In genomic region chr10:79179404-79180309, GRCh38 we compare ENCODE assay signal across 2 cellular contexts.
A peak's percentile ranks its signal among the peaks of the same experiment; 100 is the strongest.
TF ChIP-seq lines count a peak whose summit lies in the region.

No MANE protein-coding gene starts in this region.

TF ChIP-seq in HepG2, 621 proteins besides CTCF, POLR2A, EP300 and RAD21 (continued from another document):
- TF ChIP-seq USF2 (IDR thresholded peaks at IDR 0.05; ENCODE audit: low read depth, low read length), result no peak
- TF ChIP-seq USF2 (CRISPR knock-in tag; IDR thresholded peaks at IDR 0.05; ENCODE audit: borderline replicate concordance), result no peak
- TF ChIP-seq HNRNPL (IDR thresholded peaks at IDR 0.05; ENCODE audit: low read depth, low read length), result 0 out of 2 replicates have a peak, but pooled peaks have one; percentile 55
- peak; percentile 34; the same call in 1 of the 2 replicates for TF ChIP-seq ZNF687 (CRISPR knock-in tag; IDR thresholded peaks at IDR 0.05)
- no peak for TF ChIP-seq ZNF530 (CRISPR knock-in tag; IDR thresholded peaks at IDR 0.05; ENCODE audit: low read depth)
- TF ChIP-seq RFX3 (CRISPR knock-in tag; IDR thresholded peaks at IDR 0.05), result peak; percentile 69; the same call in 1 of the 2 replicates
- no peak for TF ChIP-seq KAT7 (CRISPR knock-in tag; IDR thresholded peaks at IDR 0.05; ENCODE audit: borderline replicate concordance)
- TF ChIP-seq AGO2 (optimal IDR thresholded peaks at IDR 0.05; ENCODE audit: low read depth, low read length), result peak; percentile 48

TF ChIP-seq in WTC11, 78 proteins besides CTCF, POLR2A, EP300 and RAD21 (continued from another document):
- no peak for TF ChIP-seq SMAD4 (CRISPR knock-in tag; IDR thresholded peaks at IDR 0.05)
- no peak for TF ChIP-seq CREB1 (CRISPR knock-in tag; IDR thresholded peaks at IDR 0.05)
- TF ChIP-seq ZNF232 (CRISPR knock-in tag; IDR thresholded peaks at IDR 0.05), result no peak
- no peak for TF ChIP-seq RELA (CRISPR knock-in tag; IDR thresholded peaks at IDR 0.05; ENCODE audit: borderline replicate concordance)
- TF ChIP-seq NFYB (CRISPR knock-in tag; conservative IDR thresholded peaks at IDR 0.05; ENCODE audit: low read depth), result no peak
- no peak for TF ChIP-seq HMGA2 (CRISPR knock-in tag; IDR thresholded peaks at IDR 0.05)
